Comparison of ENCODE assay signal across 8 cellular contexts in genomic region chr15:100601628-100602063, GRCh38. TPM values are rescaled to one million over a fixed set of nuclear protein-coding genes. Genes with fewer than 3 reads are reported as not detected.
DNase-seq lines count a peak whose midpoint lies in the region; ATAC-seq and TF ChIP-seq lines count a peak whose summit lies in the region.

No MANE protein-coding gene starts in this region.

- TF ChIP-seq EP300 in tibial nerve (IDR thresholded peaks at IDR 0.05): no peak

- no peak for DNase-seq in HFF-Myc (ENCODE audit: extremely low read depth, low read depth)
- peak in 1 of 2 donors; percentile 8 for DNase-seq in tibial nerve (ENCODE audit: low spot score in 2 of 2)
- DNase-seq in midbrain (lab: John Stamatoyannopoulos, UW): no peak
- DNase-seq in mesenteric fat pad (ENCODE audit: low spot score): no peak
- no peak for DNase-seq in GM19240 (ENCODE audit: insufficient read length, low spot score)

- H3K27ac ChIP-seq in iPS-20b (ENCODE audit: low read length) (no peak overlapping the region), tibial nerve (peak overlapping the region; percentile 66 to 90 (median 88))

- TF ChIP-seq POLR2A in tibial nerve (IDR thresholded peaks at IDR 0.05): no peak

- H3K9me3 ChIP-seq in ES-I3 (ENCODE audit: control insufficient read depth, insufficient read depth, low read length) (no peaks in the 10 kb centered on the region), iPS-20b (ENCODE audit: insufficient read depth, low read depth, low read length) (no peaks in the 10 kb centered on the region), tibial nerve (no peaks in the 10 kb centered on the region)

- ATAC-seq in SK-N-SH treated with all-trans-retinoic acid at 6 μM for 48 hours: peak; percentile 39

- H3K4me3 ChIP-seq in HFF-Myc (replicated peaks; ENCODE audit: low read depth, low read length) (peak overlapping the region; percentile 90), iPS-20b (ENCODE audit: low read length) (peak overlapping the region; percentile 95), tibial nerve (peak overlapping the region; percentile 85 to 87 (median 86))

- H3K9ac ChIP-seq in ES-I3 (ENCODE audit: low read depth, low read length) (peak overlapping the region; percentile 83), iPS-20b (ENCODE audit: low read depth, low read length) (peak overlapping the region; percentile 81)

- H3K36me3 ChIP-seq in ES-I3 (ENCODE audit: insufficient read depth, low read length) (no peaks in the 10 kb centered on the region), iPS-20b (ENCODE audit: insufficient read depth, low read depth, low read length) (peaks cover 21% of the 10 kb centered on the region), tibial nerve (peaks cover 0 to 3% (median 0%) of the 10 kb centered on the region in 3 donors)

- H3K27me3 ChIP-seq in iPS-20b (ENCODE audit: insufficient read depth, low read length) (no peaks in the 10 kb centered on the region), tibial nerve (no peaks in the 10 kb centered on the region)

- peaks cover 3% of the 10 kb centered on the region; the same call in 1 of the 2 replicates for H3K4me1 ChIP-seq in ES-I3 (ENCODE audit: insufficient read depth, low read length)
- H3K4me1 ChIP-seq in iPS-20b (ENCODE audit: insufficient read depth, low read length): peaks cover 8% of the 10 kb centered on the region; the same call in 1 of the 2 replicates
- peaks cover 0 to 56% (median 19%) of the 10 kb centered on the region in 4 donors for H3K4me1 ChIP-seq in tibial nerve

- TF ChIP-seq CTCF in HFF-Myc (IDR thresholded peaks at IDR 0.05; ENCODE audit: low read depth, low read length, missing control alignments) (no peak), tibial nerve (IDR thresholded peaks at IDR 0.05) (no peak)

- WGBS in tibial nerve, 2 donors: 0% methylated on average over 19 to 21 of the region's 21 CpGs

TF ChIP-seq in SK-N-SH treated with all-trans-retinoic acid at 6 μM for 48 hours, 23 proteins besides CTCF, POLR2A, EP300 and RAD21:
- no peak for TF ChIP-seq RARB (CRISPR knock-in tag; IDR thresholded peaks at IDR 0.05)
- TF ChIP-seq SNAI2 (CRISPR knock-in tag; IDR thresholded peaks at IDR 0.05): no peak
- no peak for TF ChIP-seq ZFP30 (CRISPR knock-in tag; IDR thresholded peaks at IDR 0.05)
- TF ChIP-seq, protein P1, sequence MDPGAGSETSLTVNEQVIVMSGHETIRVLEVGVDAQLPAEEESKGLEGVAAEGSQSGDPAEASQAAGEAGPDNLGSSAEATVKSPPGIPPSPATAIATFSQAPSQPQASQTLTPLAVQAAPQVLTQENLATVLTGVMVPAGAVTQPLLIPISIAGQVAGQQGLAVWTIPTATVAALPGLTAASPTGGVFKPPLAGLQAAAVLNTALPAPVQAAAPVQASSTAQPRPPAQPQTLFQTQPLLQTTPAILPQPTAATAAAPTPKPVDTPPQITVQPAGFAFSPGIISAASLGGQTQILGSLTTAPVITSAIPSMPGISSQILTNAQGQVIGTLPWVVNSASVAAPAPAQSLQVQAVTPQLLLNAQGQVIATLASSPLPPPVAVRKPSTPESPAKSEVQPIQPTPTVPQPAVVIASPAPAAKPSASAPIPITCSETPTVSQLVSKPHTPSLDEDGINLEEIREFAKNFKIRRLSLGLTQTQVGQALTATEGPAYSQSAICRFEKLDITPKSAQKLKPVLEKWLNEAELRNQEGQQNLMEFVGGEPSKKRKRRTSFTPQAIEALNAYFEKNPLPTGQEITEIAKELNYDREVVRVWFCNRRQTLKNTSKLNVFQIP (CRISPR knock-in tag; IDR thresholded peaks at IDR 0.05; ENCODE audit: borderline replicate concordance, low read depth): no peak
- TF ChIP-seq, protein P2, sequence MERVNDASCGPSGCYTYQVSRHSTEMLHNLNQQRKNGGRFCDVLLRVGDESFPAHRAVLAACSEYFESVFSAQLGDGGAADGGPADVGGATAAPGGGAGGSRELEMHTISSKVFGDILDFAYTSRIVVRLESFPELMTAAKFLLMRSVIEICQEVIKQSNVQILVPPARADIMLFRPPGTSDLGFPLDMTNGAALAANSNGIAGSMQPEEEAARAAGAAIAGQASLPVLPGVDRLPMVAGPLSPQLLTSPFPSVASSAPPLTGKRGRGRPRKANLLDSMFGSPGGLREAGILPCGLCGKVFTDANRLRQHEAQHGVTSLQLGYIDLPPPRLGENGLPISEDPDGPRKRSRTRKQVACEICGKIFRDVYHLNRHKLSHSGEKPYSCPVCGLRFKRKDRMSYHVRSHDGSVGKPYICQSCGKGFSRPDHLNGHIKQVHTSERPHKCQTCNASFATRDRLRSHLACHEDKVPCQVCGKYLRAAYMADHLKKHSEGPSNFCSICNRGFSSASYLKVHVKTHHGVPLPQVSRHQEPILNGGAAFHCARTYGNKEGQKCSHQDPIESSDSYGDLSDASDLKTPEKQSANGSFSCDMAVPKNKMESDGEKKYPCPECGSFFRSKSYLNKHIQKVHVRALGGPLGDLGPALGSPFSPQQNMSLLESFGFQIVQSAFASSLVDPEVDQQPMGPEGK (CRISPR knock-in tag; IDR thresholded peaks at IDR 0.05; ENCODE audit: borderline replicate concordance): no peak
- TF ChIP-seq ZNF565 (CRISPR knock-in tag; conservative IDR thresholded peaks at IDR 0.05; ENCODE audit: low read depth): no peak
TF ChIP-seq in SK-N-SH treated with all-trans-retinoic acid at 6 μM for 48 hours: peak in this region for 0.

RNA-seq across cellular contexts. Expression of gene LINS1, which starts 0.3 kb away (rescaled TPM):
- total RNA-seq in tibial nerve (10 to 100 TPM; 10.7 to 76.6 (median 35.7) TPM), mesenteric fat pad (9.4 TPM)

RNA-seq across cellular contexts. Expression of gene ASB7, which starts 0.7 kb away (rescaled TPM):
- total RNA-seq in tibial nerve (10 to 100 TPM; 11.4 to 12.7 (median 12.1) TPM), mesenteric fat pad (10.3 TPM)
